24 cellular contexts compared by ENCODE assay signal in the genomic region with DNA sequence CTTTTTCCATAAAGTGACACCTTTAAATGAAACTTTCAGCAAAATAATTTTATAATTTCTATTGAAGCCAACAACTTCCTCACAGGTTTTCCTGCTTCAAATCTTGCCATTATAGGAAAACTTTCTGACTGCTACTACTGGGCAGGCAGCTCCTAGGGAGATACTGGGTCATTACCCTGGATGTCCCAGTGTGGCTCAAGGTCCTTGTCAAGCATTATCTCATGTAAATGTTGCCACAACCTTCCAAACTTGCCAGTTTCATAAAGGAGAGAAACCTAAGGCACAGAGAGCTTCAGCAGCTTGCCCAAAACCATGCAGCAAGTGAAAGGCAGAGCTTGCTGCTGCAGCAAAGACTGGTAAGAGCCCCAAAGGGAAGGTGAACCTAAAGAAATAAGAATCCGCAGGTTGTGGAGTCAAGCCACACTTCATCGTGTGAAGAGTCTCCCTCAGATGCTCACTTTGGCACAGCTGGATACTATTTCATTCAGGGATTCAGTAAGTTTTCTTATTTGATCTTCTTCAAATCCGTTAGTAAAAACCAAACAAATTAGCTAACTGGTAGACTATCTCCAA. TPM values are rescaled to one million over a fixed set of nuclear protein-coding genes. Genes with fewer than 3 reads are reported as not detected.
DNase-seq lines count a peak whose midpoint lies in the region; ATAC-seq, FAIRE-seq and TF ChIP-seq lines count a peak whose summit lies in the region.
"Had no signal": no experiment of that assay in that cellular context is flagged by ENCODE, and none has a peak within 500 bp of the region (broad histone marks: within the 10 kb centered on the region; RNA-seq: fewer than 3 reads in every experiment).

No MANE protein-coding gene starts in this region.

- no peak for ATAC-seq in aorta (ENCODE audit: low FRiP score)
- ATAC-seq: esophagus mucosa; GM23338; sciatic nerve; stimulated activated effector memory CD8-positive, alpha-beta T cell treated with anti-CD3 and anti-CD28 coated beads, Interleukin-12 subunit alpha, Interleukin-12 subunit beta, amount 100 ng/mL, for 72 hours had no signal

- WGBS in aorta, 2 donors: 71 to 91% methylated on average over 3 of the region's 3 CpGs

- peak overlapping the region; percentile 76 for H3K4me3 Mint-ChIP-seq in activated naive CD4-positive, alpha-beta T cell treated with anti-CD3 and anti-CD28 coated beads, Interleukin-2, amount 10 ng/mL, durations not matched to agents 7 days and 5 days
- H3K4me3 Mint-ChIP-seq: GM23338 had no signal

- peaks cover 4% of the 10 kb centered on the region for H3K79me2 ChIP-seq in fibroblast of lung (ENCODE audit: control insufficient read depth, insufficient read depth, low read length)

- peak overlapping the region; percentile 80 for H3K27ac Mint-ChIP-seq in activated naive CD4-positive, alpha-beta T cell treated with anti-CD3 and anti-CD28 coated beads, Interleukin-2, amount 10 ng/mL, durations not matched to agents 7 days and 5 days
- H3K27ac Mint-ChIP-seq: GM23338; nephron; stimulated activated effector memory CD8-positive, alpha-beta T cell treated with anti-CD3 and anti-CD28 coated beads, Interleukin-12 subunit alpha, Interleukin-12 subunit beta, amount 100 ng/mL, for 72 hours had no signal

- no peaks in the 10 kb centered on the region for H3K27me3 ChIP-seq in fibroblast of lung (ENCODE audit: control insufficient read depth, insufficient read depth, low read length)
- no peaks in the 10 kb centered on the region for H3K27me3 ChIP-seq in aorta (ENCODE audit: control insufficient read depth in 1 of 2, insufficient read depth in 2 of 2, low read length in 1 of 2)
- H3K27me3 ChIP-seq: suprapubic skin had no signal

- no peaks in the 10 kb centered on the region for H3K36me3 ChIP-seq in fibroblast of lung (ENCODE audit: control insufficient read depth, insufficient read depth, low read length)
- no peaks in the 10 kb centered on the region for H3K36me3 ChIP-seq in aorta (ENCODE audit: control insufficient read depth in 1 of 2, insufficient read depth in 2 of 2, low read length in 1 of 2)
- H3K36me3 ChIP-seq: suprapubic skin had no signal

- CTCF ChIA-PET in activated naive CD4-positive, alpha-beta T cell treated with anti-CD3 and anti-CD28 coated beads, Interleukin-2, amount 10 ng/mL, durations not matched to agents 7 days and 5 days (lab: Charles Lee): no interaction called here

- H3K4me2 ChIP-seq in fibroblast of lung (ENCODE audit: extremely low read depth, insufficient read depth, low read length): peak overlapping the region; percentile 17
- H3K4me2 ChIP-seq: GM23338, KMS-11 had no signal

- FAIRE-seq in RCC 7860 (lab: Jason Lieb, UNC): no peak

- H3K36me3 Mint-ChIP-seq in activated naive CD4-positive, alpha-beta T cell treated with anti-CD3 and anti-CD28 coated beads, Interleukin-2, amount 10 ng/mL, durations not matched to agents 7 days and 5 days: no peaks in the 10 kb centered on the region

- H2AFZ ChIP-seq in fibroblast of lung (ENCODE audit: low read length): no peak overlapping the region
- H2AFZ ChIP-seq: GM23338 had no signal

- H3K9me3 Mint-ChIP-seq in activated naive CD4-positive, alpha-beta T cell treated with anti-CD3 and anti-CD28 coated beads, Interleukin-2, amount 10 ng/mL, durations not matched to agents 7 days and 5 days: peaks cover 5% of the 10 kb centered on the region

- H4K20me1 ChIP-seq in fibroblast of lung (ENCODE audit: control insufficient read depth, extremely low read depth, insufficient read depth, low read length): no peaks in the 10 kb centered on the region

- intact Hi-C loops in aorta (cut with DNase I): no loop called here

- peaks cover 68% of the 10 kb centered on the region for H3K4me1 Mint-ChIP-seq in activated naive CD4-positive, alpha-beta T cell treated with anti-CD3 and anti-CD28 coated beads, Interleukin-2, amount 10 ng/mL, durations not matched to agents 7 days and 5 days

- no peak for TF ChIP-seq CTCF in fibroblast of lung (conservative IDR thresholded peaks at IDR 0.05 in 1 of 2, IDR thresholded peaks at IDR 0.05 in 1 of 2; ENCODE audit: low read depth in 1 of 2, low read length in 2 of 2)

- H3K4me1 ChIP-seq in fibroblast of lung (ENCODE audit: control insufficient read depth, extremely low read depth, insufficient read depth, low read length): peaks cover 2% of the 10 kb centered on the region
- H3K4me1 ChIP-seq in aorta (ENCODE audit: control insufficient read depth in 1 of 2, insufficient read depth in 2 of 2, low read length in 2 of 2): peaks cover 0 to 1% of the 10 kb centered on the region in 2 donors

- H3K27ac ChIP-seq in fibroblast of lung (ENCODE audit: insufficient read depth, low read length) (no peak overlapping the region), aorta (ENCODE audit: low read depth in 1 of 2, low read length in 2 of 2) (no peak overlapping the region)
- H3K27ac ChIP-seq: KMS-11, suprapubic skin had no signal

- H3K9me3 ChIP-seq in fibroblast of lung (ENCODE audit: control insufficient read depth, insufficient read depth, low read depth, low read length): no peaks in the 10 kb centered on the region
- no peaks in the 10 kb centered on the region for H3K9me3 ChIP-seq in aorta (ENCODE audit: control insufficient read depth, low read length)
- H3K9me3 ChIP-seq: suprapubic skin had no signal

- no peak for DNase-seq in activated naive CD4-positive, alpha-beta T cell treated with anti-CD3 and anti-CD28 coated beads, Interleukin-2, amount 10 ng/mL, durations not matched to agents 7 days and 5 days
- DNase-seq in activated naive CD4-positive, alpha-beta T cell treated with Interleukin-2 at 50 U/mL for 16 hours: no peak
- DNase-seq in OCI-M1 (lab: John Stamatoyannopoulos, UW) (peak; percentile 52), fibroblast of lung (ENCODE audit: low read depth in 2 of 2) (no peak), aorta (no peak), RCC 7860 (ENCODE audit: low spot score) (no peak), NCI-H524 (lab: John Stamatoyannopoulos, UW) (no peak)
- DNase-seq: activated CD4-positive, alpha-beta T cell treated with anti-CD3 and anti-CD28 coated beads for 48 hours; activated naive CD4-positive, alpha-beta T cell; cerebellar nuclear complex; effector CD4-positive, alpha-beta T cell; NCI-H1092; NCI-H2081 treated with DMSO at 0.1 percent for 48 hours; posterior cingulate gyrus had no signal

- H3K9ac ChIP-seq in fibroblast of lung (ENCODE audit: insufficient read depth, low read length): no peak overlapping the region
- H3K9ac ChIP-seq: KMS-11 had no signal

- peaks cover 9% of the 10 kb centered on the region for H3K27me3 Mint-ChIP-seq in activated naive CD4-positive, alpha-beta T cell treated with anti-CD3 and anti-CD28 coated beads, Interleukin-2, amount 10 ng/mL, durations not matched to agents 7 days and 5 days

- H3K4me3 ChIP-seq in fibroblast of lung (replicated peaks in 1 of 4; ENCODE audit: control extremely low read depth in 1 of 4, insufficient read depth in 1 of 4, low read depth in 3 of 4, low read length in 4 of 4) (no peak overlapping the region), aorta (ENCODE audit: low read length in 2 of 2) (no peak overlapping the region)
- H3K4me3 ChIP-seq: GM23338, suprapubic skin had no signal

RNA-seq across cellular contexts. Expression of a gene that starts 2.4 kb away (rescaled TPM):
- 19.0 and 38.5 TPM in 2 replicates for total RNA-seq in fibroblast of lung
- 27.0 and 51.9 TPM in 2 replicates for polyA plus RNA-seq in fibroblast of lung
- polyA plus RNA-seq in fibroblast of lung (2012): 20.4 and 43.4 TPM in 2 replicates
- polyA minus RNA-seq in fibroblast of lung (ENCODE audit: low replicate concordance): 7.8 and 34.2 TPM in 2 replicates
- total RNA-seq in aorta: 10 to 100 TPM; 37.4 to 45.7 TPM
- 10 to 100 TPM; 23.4 to 38.3 TPM for polyA plus RNA-seq in aorta

RNA-seq across cellular contexts. Expression of a gene that starts 31.5 kb away (rescaled TPM):
- total RNA-seq in fibroblast of lung (not detected in 2 replicates), aorta (under 1 TPM in 1 of 2 donors, not detected in 1; 0.39 TPM)
- polyA plus RNA-seq in fibroblast of lung (not detected in 2 replicates), aorta (not detected)
- polyA plus RNA-seq in fibroblast of lung (2012): not detected in 2 replicates
- not detected in 2 replicates for polyA minus RNA-seq in fibroblast of lung (ENCODE audit: low replicate concordance)
- total RNA-seq: esophagus mucosa, GM23338, mesenteric fat pad, NCI-H460, sciatic nerve, suprapubic skin had no signal
- polyA plus RNA-seq: AG04450, GM23338 had no signal

RNA-seq across cellular contexts. Expression of a gene that starts 40.3 kb away (rescaled TPM):
- 30.2 and 31.1 TPM in 2 replicates for total RNA-seq in fibroblast of lung
- polyA plus RNA-seq in fibroblast of lung: 42.4 and 66.8 TPM in 2 replicates
- 33.7 and 55.4 TPM in 2 replicates for polyA plus RNA-seq in fibroblast of lung (2012)
- 20.9 and 32.6 TPM in 2 replicates for polyA minus RNA-seq in fibroblast of lung (ENCODE audit: low replicate concordance)
- total RNA-seq in aorta: 10 to 100 TPM; 25.2 to 29.8 TPM
- polyA plus RNA-seq in aorta: 10 to 100 TPM; 15.1 to 31.9 TPM

RNA-seq across cellular contexts. Expression of a gene that starts 52.0 kb away (rescaled TPM):
- total RNA-seq in fibroblast of lung (4.1 and 6.4 TPM in 2 replicates), aorta (10 to 100 TPM in 1 of 2 donors, 1 to 10 TPM in 1; 5.2 to 12.8 TPM)
- polyA plus RNA-seq in fibroblast of lung (2.8 and 2.9 TPM in 2 replicates), aorta (1 to 10 TPM; 1.6 to 4.1 TPM)
- 0.83 and 1.4 TPM in 2 replicates for polyA plus RNA-seq in fibroblast of lung (2012)
- 3.0 and 3.2 TPM in 2 replicates for polyA minus RNA-seq in fibroblast of lung (ENCODE audit: low replicate concordance)
